8 cellular contexts compared by ENCODE assay signal in genomic region chr12:57487597-57488396, GRCh38. TPM values are rescaled to one million over a fixed set of nuclear protein-coding genes. Genes with fewer than 3 reads are reported as not detected.
DNase-seq lines count a peak whose midpoint lies in the region; ATAC-seq, FAIRE-seq and TF ChIP-seq lines count a peak whose summit lies in the region.

Gene MARS1 (plus strand): TSS chr12:57488068. CDS start chr12:57488091, 23 bp downstream.

- peak within 1 kb of the TSS; percentile 55; the same call in 1 of the 2 replicates for H2BK15ac ChIP-seq in H1 (ENCODE audit: low read length)

- H3K27me3 Mint-ChIP-seq in memory B cell, result no peaks in the 10 kb centered on the region

- no peak; a peak in 1 of 4 replicates for TF ChIP-seq RAD21 in H1 (IDR thresholded peaks at IDR 0.05 in 1 of 2, conservative IDR thresholded peaks at IDR 0.05 in 1 of 2; ENCODE audit: low read depth in 2 of 2, low read length in 2 of 2)

- FAIRE-seq in HTR-8/SVneo (lab: Jason Lieb, UNC) (peak; percentile 73), H1 (lab: Jason Lieb, UNC) (peak; percentile 39)

- DNase-seq in Caki2 (ENCODE audit: low read depth) (peak; percentile 97), HTR-8/SVneo (ENCODE audit: insufficient read length, low spot score) (peak; percentile 95), NOMO-1 treated with DMSO at 0.1 percent for 48 hours (lab: John Stamatoyannopoulos, UW; ENCODE audit: unreplicated experiment) (peak; percentile 98), H1 (ENCODE audit: low read depth in 1 of 2, low spot score in 2 of 2) (peak; percentile 85 to 88), memory B cell (ENCODE audit: low spot score in 2 of 2) (peak; percentile 72 to 86)
- DNase-seq in activated CD8-positive, alpha-beta memory T cell treated with anti-CD3 and anti-CD28 coated beads for 4 hours (ENCODE audit: low read depth in 2 of 2), result peak; percentile 85 to 88
- DNase-seq in stimulated activated CD8-positive, alpha-beta memory T cell treated with anti-CD3 and anti-CD28 coated beads, Interleukin-12 subunit alpha, Interleukin-12 subunit beta, amount 100 ng/mL, for 24 hours (ENCODE audit: extremely low read depth), result peak; percentile 83

- no peaks in the 10 kb centered on the region; a peak in 1 of 4 replicates for H3K9me3 ChIP-seq in H1 (ENCODE audit: insufficient read depth in 2 of 2, low read depth in 1 of 2, low read length in 1 of 2)

- H3K27me3 ChIP-seq in H1 (replicated peaks in 1 of 4; ENCODE audit: control insufficient read depth in 3 of 4, extremely low read depth in 1 of 4, insufficient read depth in 3 of 4, low read length in 3 of 4), result no peaks in the 10 kb centered on the region

- H3K4me3 ChIP-seq in H1 (ENCODE audit: extremely low read depth in 1 of 4, insufficient read depth in 2 of 4, low read depth in 3 of 4, low read length in 4 of 4), result peak within 1 kb of the TSS; percentile 77 to 99 (median 94)

- H3K4me1 Mint-ChIP-seq in memory B cell, result peaks cover 26% of the 10 kb centered on the region

- peak within 1 kb of the TSS; percentile 91 for H3K4me3 Mint-ChIP-seq in memory B cell

- H2BK20ac ChIP-seq in H1 (ENCODE audit: low read length), result no peak within 1 kb of the TSS

- peaks cover 0 to 7% (median 2%) of the 10 kb centered on the region in 4 experiments; a peak in 5 of 7 replicates for H3K4me1 ChIP-seq in H1 (replicated peaks in 1 of 4; ENCODE audit: control insufficient read depth in 3 of 4, insufficient read depth in 4 of 4, low read length in 3 of 4)

- H3K27ac Mint-ChIP-seq in memory B cell, result peak within 1 kb of the TSS; percentile 88

- peak within 1 kb of the TSS; percentile 91 for H2BK12ac ChIP-seq in H1 (ENCODE audit: low read depth, low read length)

- peaks cover 8% of the 10 kb centered on the region; the same call in 1 of the 2 replicates for H3K79me1 ChIP-seq in H1 (ENCODE audit: low read depth, low read length)

- peak within 1 kb of the TSS; percentile 98 for H2BK5ac ChIP-seq in H1 (ENCODE audit: low read depth, low read length)

- H3K14ac ChIP-seq in H1 (ENCODE audit: insufficient read length), result no peak within 1 kb of the TSS

- peaks cover 14 to 26% of the 10 kb centered on the region in 2 experiments for H3K79me2 ChIP-seq in H1 (ENCODE audit: control insufficient read depth in 1 of 2, insufficient read depth in 2 of 2, low read length in 2 of 2)

- H3K9me3 Mint-ChIP-seq in memory B cell, result no peaks in the 10 kb centered on the region

- H4K91ac ChIP-seq in H1 (replicated peaks; ENCODE audit: insufficient read length, low read length), result peak within 1 kb of the TSS; percentile 44

- H3K23me2 ChIP-seq in H1 (ENCODE audit: low read depth, low read length), result peaks cover 7% of the 10 kb centered on the region; the same call in 1 of the 2 replicates

- peaks cover 0 to 3% of the 10 kb centered on the region in 2 experiments for H4K20me1 ChIP-seq in H1 (replicated peaks in 1 of 2; ENCODE audit: control insufficient read depth in 1 of 2, insufficient read depth in 2 of 2, low read length in 2 of 2)

- H3K4ac ChIP-seq in H1 (replicated peaks; ENCODE audit: insufficient read length, low read depth, low read length), result peak within 1 kb of the TSS; percentile 87

- CTCF ChIA-PET in H1 (lab: Charles Lee; ENCODE audit: partially characterized antibody), result interaction anchor here (0.6 to 25.1 kb wide), 6 partner anchors 10 to 96 kb away, joined by 3 to 441 read pairs (median 4); partner anchors contain the start of genes GLI1 and INHBE

- POLR2A ChIA-PET in H1 (lab: Charles Lee; ENCODE audit: partially characterized antibody), result interaction anchor here (1.0 to 1.5 kb wide), 5 partner anchors 39 to 358 kb away, joined by 3 to 5 read pairs (median 3); no protein-coding TSS in a partner anchor

- peak within 1 kb of the TSS; percentile 95 for H3K18ac ChIP-seq in H1 (ENCODE audit: extremely low read depth, low read length)

- H3K56ac ChIP-seq in H1 (replicated peaks; ENCODE audit: insufficient read length, low read depth, low read length), result peak within 1 kb of the TSS; percentile 85

- peak within 1 kb of the TSS; percentile 98 for H4K8ac ChIP-seq in H1 (ENCODE audit: extremely low read depth, insufficient read depth, low read length)

- H3K36me3 ChIP-seq in H1 (ENCODE audit: control insufficient read depth in 2 of 4, insufficient read depth in 4 of 4, low read length in 3 of 4), result peaks cover 21 to 40% (median 35%) of the 10 kb centered on the region in 4 experiments

- ATAC-seq in GM21367 (IDR thresholded peaks at IDR 0.05; ENCODE audit: unreplicated experiment), result peak; percentile 95
- peak; percentile 97 for ATAC-seq in memory B cell (ENCODE audit: low read depth)

- peak within 1 kb of the TSS; percentile 93 for H3K27ac ChIP-seq in H1 (ENCODE audit: low read depth, low read length)

- peaks cover 15% of the 10 kb centered on the region for H3K36me3 Mint-ChIP-seq in memory B cell

- in situ Hi-C loops in Caki2 (cut with HindIII; ENCODE audit: low pct_unique_long_range_greater_than_20kb, low sequenced_read_pairs), result no loop called here

- H3K23ac ChIP-seq in H1 (ENCODE audit: insufficient read length), result no peak within 1 kb of the TSS

- peak; percentile 40 to 61 (median 41) for TF ChIP-seq CTCF in H1 (IDR thresholded peaks at IDR 0.05; ENCODE audit: control extremely low read depth in 1 of 3, insufficient read depth in 1 of 3, low read depth in 1 of 3, low read length in 3 of 3)

- peak within 1 kb of the TSS; percentile 66 to 74 for H3K4me2 ChIP-seq in H1 (ENCODE audit: insufficient read depth in 1 of 2, low read depth in 2 of 2, low read length in 2 of 2)

- no peak within 1 kb of the TSS for H2BK120ac ChIP-seq in H1 (replicated peaks; ENCODE audit: low read depth, low read length)

- peak within 1 kb of the TSS; percentile 87 to 99 (median 93) for H3K9ac ChIP-seq in H1 (replicated peaks in 1 of 4; ENCODE audit: extremely low read depth in 1 of 4, low read depth in 3 of 4, low read length in 3 of 4)

- TF ChIP-seq POLR2A in H1 (IDR thresholded peaks at IDR 0.05; ENCODE audit: control extremely low read depth in 1 of 2, low read depth in 2 of 2, low read length in 2 of 2), result peak; percentile 77 to 97

- WGBS in H1 (ENCODE audit: extremely low coverage in 1 of 2, insufficient coverage in 1 of 2, insufficient read length in 1 of 2, insufficient replicate concordance in 2 of 2, low coverage in 1 of 2, low lambda C conversion rate in 2 of 2, missing lambda C conversion rate in 1 of 2), 2 experiments, result 15 to 100% methylated on average over 1 to 43 of the region's 47 CpGs

- H2AK5ac ChIP-seq in H1 (ENCODE audit: low read depth, low read length), result peak within 1 kb of the TSS; percentile 75

- peak within 1 kb of the TSS; percentile 83 for H4K5ac ChIP-seq in H1 (ENCODE audit: insufficient read length, low read depth, low read length)

- no peak within 1 kb of the TSS for H2AFZ ChIP-seq in H1 (ENCODE audit: low read length)

- TF ChIP-seq EP300 in H1 (IDR thresholded peaks at IDR 0.05; ENCODE audit: borderline replicate concordance in 1 of 2, low read depth in 2 of 2, low read length in 2 of 2), result no peak

TF ChIP-seq in H1, 55 proteins besides CTCF, POLR2A, EP300 and RAD21 (continues in another document):
- TF ChIP-seq GABPA (IDR thresholded peaks at IDR 0.05; ENCODE audit: borderline replicate concordance, insufficient read depth, low read length) (peak; percentile 69; the same call in 1 of the 2 replicates), MAX (IDR thresholded peaks at IDR 0.05) (peak; percentile 65), GTF2F1 (IDR thresholded peaks at IDR 0.05; ENCODE audit: borderline replicate concordance, low read depth, low read length) (no peak), CBX5 (IDR thresholded peaks at IDR 0.05; ENCODE audit: low read depth, low read length) (no peak), CHD2 (IDR thresholded peaks at IDR 0.05; ENCODE audit: low read length) (no peak), SIRT6 (IDR thresholded peaks at IDR 0.05; ENCODE audit: low read length) (no peak), SP4 (IDR thresholded peaks at IDR 0.05; ENCODE audit: low read length) (no peak)

RNA-seq across cellular contexts. Expression of gene MARS1, which starts in this region (rescaled TPM):
- total RNA-seq in Caki2 (2014; rRNA removed; shearing (Covaris generic); ENCODE audit: low replicate concordance), result 285 and 315 TPM in 2 replicates
- total RNA-seq in H1 (2021; fragmentation: NEBNext Ultra II Directional; extraction: Animal tissue kit (Norgen Biotek cat#: 25700)), result 398 and 407 TPM in 2 replicates
- 194 and 255 TPM in 2 replicates for polyA plus RNA-seq in H1 (2011; rRNA removed)
- 252 TPM for polyA plus RNA-seq in H1 (2011; cell fraction: cytosol; rRNA removed)
- 777 TPM for polyA plus RNA-seq in H1 (2011; cell fraction: nucleus; rRNA removed)
- 284 to 339 TPM (median 323 TPM) in 4 replicates for polyA plus RNA-seq in H1 (2012, experiment 1 of 2)
- polyA plus RNA-seq in H1 (2012, experiment 2 of 2), result 230 TPM
- polyA plus RNA-seq in H1 (2013, experiment 1 of 2), result 724 TPM
- polyA plus RNA-seq in H1 (2013, experiment 2 of 2), result 726 TPM
- 393 and 430 TPM in 2 replicates for polyA minus RNA-seq in H1 (2011; rRNA and poly(A)+ RNA removed)
- polyA minus RNA-seq in H1 (2011; cell fraction: cytosol; rRNA and poly(A)+ RNA removed), result 168 TPM
- polyA minus RNA-seq in H1 (2011; cell fraction: nucleus; rRNA and poly(A)+ RNA removed), result 352 TPM

Comparison
In these comparisons a context has a peak if more than half of its experiments do, and no peak if none do; other contexts are left out.
1. Peak in every context shown above with its lines: DNase-seq, ATAC-seq, H3K4me3 ChIP-seq and H3K27ac ChIP-seq.